In the genomic region with DNA sequence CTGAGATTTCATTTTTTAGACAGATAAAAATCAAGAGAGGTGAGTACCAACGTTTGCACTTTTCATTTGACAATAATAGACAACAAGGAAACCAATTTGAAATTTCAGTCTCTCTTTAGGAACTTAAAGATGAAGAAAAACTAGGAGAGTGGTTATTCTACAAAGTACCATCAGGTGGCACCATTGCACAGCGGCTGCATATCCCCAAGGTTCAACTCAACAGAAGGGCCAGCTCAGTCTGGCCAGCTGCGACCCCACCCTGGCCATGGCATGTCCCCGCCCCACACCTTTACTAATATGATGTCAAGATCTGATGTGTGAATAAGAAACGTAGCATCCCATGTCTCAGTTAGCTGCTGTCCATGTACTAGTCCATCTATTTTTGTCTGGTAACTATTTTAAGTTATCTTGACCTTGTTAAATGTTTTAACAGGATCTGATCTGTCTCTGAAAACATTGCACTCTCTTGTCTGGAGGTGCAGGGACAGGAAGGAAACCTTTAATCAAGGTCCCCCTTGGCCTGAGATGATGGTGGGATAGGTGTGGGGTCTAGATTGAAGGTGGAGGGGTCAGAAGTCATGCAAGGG, we compare ENCODE assay signal across 8 cellular contexts. TPM values are rescaled to one million over a fixed set of nuclear protein-coding genes. Genes with fewer than 3 reads are reported as not detected.
DNase-seq lines count a peak whose midpoint lies in the region; ATAC-seq, FAIRE-seq and TF ChIP-seq lines count a peak whose summit lies in the region.

No MANE protein-coding gene starts in this region.

- no peaks in the 10 kb centered on the region for H3F3A ChIP-seq in GM23248 (ENCODE audit: insufficient read depth)

- H3K4me1 ChIP-seq in GM23248 (ENCODE audit: insufficient read depth) = no peaks in the 10 kb centered on the region
- peaks cover 0 to 4% (median 0%) of the 10 kb centered on the region in 3 donors for H3K4me1 ChIP-seq in pancreas

- H3K27me3 Mint-ChIP-seq in CD4-positive, alpha-beta T cell = no peaks in the 10 kb centered on the region

- H3K4me1 Mint-ChIP-seq in CD4-positive, alpha-beta T cell (ENCODE audit: low read depth) = no peaks in the 10 kb centered on the region

- TF ChIP-seq CTCF in CD4-positive, alpha-beta T cell (IDR thresholded peaks at IDR 0.05) = peak; percentile 77
- peak; percentile 66 to 73 (median 70) for TF ChIP-seq CTCF in pancreas (IDR thresholded peaks at IDR 0.05)

- no peak overlapping the region for H3K27ac Mint-ChIP-seq in CD4-positive, alpha-beta T cell

- H3K9me2 ChIP-seq in GM23248 (ENCODE audit: insufficient read depth) = no peaks in the 10 kb centered on the region

- intact Hi-C loops in CD4-positive, alpha-beta T cell (cut with DNase I, micrococcal nuclease) = loop anchor here (1.0 to 5.0 kb wide), 3 partner anchors 187 to 522 kb away; no protein-coding TSS in a partner anchor
- intact Hi-C loops in pancreas (cut with DNase I) = no loop called here

- POLR2A ChIA-PET in CD4-positive, alpha-beta T cell (lab: Charles Lee) = no interaction called here

- H4K20me1 ChIP-seq in GM23248 (ENCODE audit: insufficient read depth) = no peaks in the 10 kb centered on the region

- in situ Hi-C loops in GM23248 (cut with MboI) = loop anchor here (5.0 kb wide), 1 partner anchor 192 kb away; no protein-coding TSS in a partner anchor

- no peak overlapping the region for H3K27ac ChIP-seq in CD4-positive, alpha-beta T cell (ENCODE audit: low read depth, low read length)
- H3K27ac ChIP-seq in GM23248 (no peak overlapping the region), pancreas (no peak overlapping the region)

- no peak overlapping the region for H3K4me2 ChIP-seq in GM23248 (ENCODE audit: unreplicated experiment)

- H3K4me3 Mint-ChIP-seq in CD4-positive, alpha-beta T cell = no peak overlapping the region

- no peaks in the 10 kb centered on the region for H3K27me3 ChIP-seq in CD4-positive, alpha-beta T cell (ENCODE audit: control insufficient read depth, insufficient read depth, low read length)
- no peaks in the 10 kb centered on the region for H3K27me3 ChIP-seq in GM23248 (replicated peaks; ENCODE audit: insufficient read depth)
- no peaks in the 10 kb centered on the region for H3K27me3 ChIP-seq in pancreas

- no peak overlapping the region for H3K4me3 ChIP-seq in GM23248
- no peak overlapping the region for H3K4me3 ChIP-seq in pancreas

- no peaks in the 10 kb centered on the region for H3K9me3 Mint-ChIP-seq in CD4-positive, alpha-beta T cell

- no peak for ATAC-seq in CD4-positive, alpha-beta T cell (ENCODE audit: poor library complexity)
- peak; percentile 64 to 92 (median 82) for ATAC-seq in pancreas
- ATAC-seq in HG02970 (IDR thresholded peaks at IDR 0.05; ENCODE audit: low FRiP score, unreplicated experiment) = no peak
- no peak for ATAC-seq in HG02610 (IDR thresholded peaks at IDR 0.05; ENCODE audit: unreplicated experiment)

- peak; percentile 39 for FAIRE-seq in pancreas (lab: Jason Lieb, UNC)

- H3K36me3 ChIP-seq in GM23248 (ENCODE audit: low read depth) (no peaks in the 10 kb centered on the region), pancreas (no peaks in the 10 kb centered on the region)

- H3K9me3 ChIP-seq in CD4-positive, alpha-beta T cell (ENCODE audit: control insufficient read depth, low read length) = no peaks in the 10 kb centered on the region
- H3K9me3 ChIP-seq in GM23248 (ENCODE audit: low read depth) (no peaks in the 10 kb centered on the region), pancreas (no peaks in the 10 kb centered on the region)

- no peak overlapping the region for H3K9ac ChIP-seq in GM23248

- 0 to 2% methylated on average over 5 of the region's 5 CpGs for WGBS in GM23248 (ENCODE audit: low coverage in 1 of 2, low lambda C conversion rate in 2 of 2, missing lambda C conversion rate in 2 of 2), 2 experiments
- 0% methylated on average over 5 of the region's 5 CpGs for WGBS in pancreas, 2 donors

- no peak overlapping the region for H2AFZ ChIP-seq in GM23248

- H3K79me2 ChIP-seq in GM23248 (ENCODE audit: insufficient read depth) = no peaks in the 10 kb centered on the region

- no peaks in the 10 kb centered on the region for H3K36me3 Mint-ChIP-seq in CD4-positive, alpha-beta T cell (ENCODE audit: low read depth)

- CTCF ChIA-PET in CD4-positive, alpha-beta T cell (lab: Charles Lee) = interaction anchor here (0.6 to 1.3 kb wide), 4 partner anchors 34 to 187 kb away, joined by 3 to 5 read pairs (median 4); no protein-coding TSS in a partner anchor

- DNase-seq in CD4-positive, alpha-beta T cell = peak in 2 of 10 experiments; percentile 10 to 35
- peak; percentile 66 for DNase-seq in GM23248
- DNase-seq in NCI-H446 treated with DMSO at 0.1 percent for 48 hours (lab: John Stamatoyannopoulos, UW) = peak; percentile 12
- peak; percentile 13 for DNase-seq in activated T-cell treated with anti-CD3 and anti-CD28 coated beads for 48 hours (ENCODE audit: low read depth)
- peak; percentile 60 for DNase-seq in globus pallidus (ENCODE audit: low spot score)
- DNase-seq in pancreas = peak in 4 of 6 donors; percentile 35 to 58 (median 46)

RNA-seq across cellular contexts. Expression of gene CGNL1, which starts 35.5 kb away (rescaled TPM):
- not detected for total RNA-seq in CD4-positive, alpha-beta T cell
- 0.11 and 0.13 TPM in 2 replicates for total RNA-seq in GM23248 (2014; rRNA removed; shearing (Covaris generic))
- polyA plus RNA-seq in GM23248 (2016; fragmentation: Nextera tagmentation; extraction: Ambion mirVana) (0.04 and 0.11 TPM in 2 replicates), pancreas (10 to 100 TPM in 1 of 2 donors, 1 to 10 TPM in 1; 7.3 to 12.6 TPM)
- total RNA-seq in pancreas = 10 to 100 TPM; 21.3 to 35.8 (median 25.5) TPM

Comparison
In these comparisons a context has a peak if more than half of its experiments do, and no peak if none do; other contexts are left out.
1. ATAC-seq: peak in pancreas (4 of 4); none in CD4-positive, alpha-beta T cell (single experiment), HG02970 (single experiment) and HG02610 (single experiment).
2. RNA of gene CGNL1, which starts 35.5 kb away (total RNA-seq): 21.3 to 35.8 TPM in pancreas; 0.11 to 0.13 TPM in GM23248 and not detected in CD4-positive, alpha-beta T cell; every median in the first group is over 10 times any median in the second.
3. intact Hi-C loops: an anchor here in CD4-positive, alpha-beta T cell (1.0 to 5.0 kb wide); none called in pancreas.